Comparison of ENCODE assay signal across 10 cellular contexts in genomic region chr1:30822966-30823581, GRCh38.
DNase-seq lines count a peak whose midpoint lies in the region; ATAC-seq and TF ChIP-seq lines count a peak whose summit lies in the region.
"Had no signal": no experiment of that assay in that cellular context is flagged by ENCODE, and none has a peak within 500 bp of the region (broad histone marks: within the 10 kb centered on the region; RNA-seq: fewer than 3 reads in every experiment).

No MANE protein-coding gene starts in this region.

- no peaks in the 10 kb centered on the region for H3F3A ChIP-seq in neural cell (ENCODE audit: insufficient read depth, low read length, poor library complexity, severe bottlenecking)

- no peak for TF ChIP-seq CTCF in AG10803 (conservative IDR thresholded peaks at IDR 0.05; ENCODE audit: low read length)
- TF ChIP-seq CTCF in endothelial cell (IDR thresholded peaks at IDR 0.05; ENCODE audit: unreplicated experiment), result no peak
- TF ChIP-seq CTCF in neural cell (IDR thresholded peaks at IDR 0.05; ENCODE audit: poor library complexity, severe bottlenecking), result no peak

- TF ChIP-seq EP300 in neural cell (conservative IDR thresholded peaks at IDR 0.05; ENCODE audit: poor library complexity, severe bottlenecking), result no peak

- peak overlapping the region; percentile 89 for H3K9ac ChIP-seq in neural cell (ENCODE audit: low read length)

- no peaks in the 10 kb centered on the region for H3K27me3 ChIP-seq in neural cell (ENCODE audit: insufficient read depth, low read depth, low read length)

- no peak overlapping the region for H3K27ac Mint-ChIP-seq in endothelial cell (ENCODE audit: unreplicated experiment)

- H3K36me3 ChIP-seq in neural cell (ENCODE audit: insufficient read depth, low read length), result no peaks in the 10 kb centered on the region

- peaks cover 11% of the 10 kb centered on the region for H3K4me1 Mint-ChIP-seq in endothelial cell (ENCODE audit: unreplicated experiment)

- no peaks in the 10 kb centered on the region for H4K20me1 ChIP-seq in neural cell (ENCODE audit: insufficient read depth)

- DNase-seq in AG10803 (ENCODE audit: low read depth) (peak; percentile 58), NOMO-1 treated with DMSO at 0.1 percent for 48 hours (lab: John Stamatoyannopoulos, UW; ENCODE audit: unreplicated experiment) (peak; percentile 78), endothelial cell (ENCODE audit: low spot score) (no peak), NCI-H1048 (lab: John Stamatoyannopoulos, UW) (no peak), SW480 (ENCODE audit: low spot score) (no peak)
- DNase-seq in activated naive CD4-positive, alpha-beta T cell treated with anti-CD3 and anti-CD28 coated beads, Interleukin-2, amount 50 U/mL, for 16 hours, result no peak
- DNase-seq: H9, NCI-H1417 had no signal

- no peaks in the 10 kb centered on the region for H3K9me3 ChIP-seq in neural cell (ENCODE audit: low read length)

- H3K27ac ChIP-seq in neural cell (ENCODE audit: low read length), result peak overlapping the region; percentile 97

- TF ChIP-seq RAD21 in neural cell (conservative IDR thresholded peaks at IDR 0.05), result no peak

- no peak overlapping the region for H3K4me2 ChIP-seq in neural cell (ENCODE audit: low read length)

- peaks cover 19% of the 10 kb centered on the region for H3K27me3 Mint-ChIP-seq in endothelial cell (ENCODE audit: unreplicated experiment)

- no peak overlapping the region for H3K4me3 ChIP-seq in AG10803 (ENCODE audit: low read length)
- no peak overlapping the region for H3K4me3 ChIP-seq in neural cell (ENCODE audit: low read length)

- no peaks in the 10 kb centered on the region for H3K9me2 ChIP-seq in neural cell (ENCODE audit: insufficient read depth, low read length)

- H3K9me3 Mint-ChIP-seq in endothelial cell (ENCODE audit: unreplicated experiment), result no peaks in the 10 kb centered on the region
- H3K9me3 Mint-ChIP-seq: H9 had no signal

- H3K4me3 Mint-ChIP-seq in endothelial cell (ENCODE audit: unreplicated experiment), result peak overlapping the region; percentile 19

- no peak for ATAC-seq in GM18907 (IDR thresholded peaks at IDR 0.05; ENCODE audit: unreplicated experiment)

- no peak overlapping the region for H2AFZ ChIP-seq in neural cell (ENCODE audit: low read depth, low read length)

- no peaks in the 10 kb centered on the region for H3K79me2 ChIP-seq in neural cell (replicated peaks; ENCODE audit: insufficient read depth, low read length)

- H3K36me3 Mint-ChIP-seq in endothelial cell (ENCODE audit: low read depth, unreplicated experiment), result no peaks in the 10 kb centered on the region

TF ChIP-seq in neural cell, 6 proteins besides CTCF, POLR2A, EP300 and RAD21:
- no peak for TF ChIP-seq SMC3 (conservative IDR thresholded peaks at IDR 0.05; ENCODE audit: poor library complexity)
- TF ChIP-seq EZH2 (IDR thresholded peaks at IDR 0.05; ENCODE audit: borderline replicate concordance, insufficient read depth, low read length, poor library complexity, severe bottlenecking), result no peak
- no peak for TF ChIP-seq REST (IDR thresholded peaks at IDR 0.05; ENCODE audit: borderline replicate concordance)
- no peak for TF ChIP-seq POLR2AphosphoS5 (IDR thresholded peaks at IDR 0.05)
- no peak for TF ChIP-seq TAF1 (IDR thresholded peaks at IDR 0.05; ENCODE audit: low read depth)
- no peak for TF ChIP-seq MXI1 (conservative IDR thresholded peaks at IDR 0.05; ENCODE audit: poor library complexity, severe bottlenecking)

Comparison
In these comparisons a context has a peak if more than half of its experiments do, and no peak if none do; other contexts are left out.
1. DNase-seq: peak in AG10803 (single experiment) and NOMO-1 treated with DMSO at 0.1 percent for 48 hours (single experiment); none in endothelial cell (single experiment), activated naive CD4-positive, alpha-beta T cell treated with anti-CD3 and anti-CD28 coated beads, Interleukin-2, amount 50 U/mL, for 16 hours (single experiment), NCI-H1048 (single experiment) and SW480 (single experiment).